ENCODE assay signal across 1 cellular context in genomic region chr2:21097331-21097730, GRCh38.
TF ChIP-seq lines count a peak whose summit lies in the region.

No MANE protein-coding gene starts in this region.

TF ChIP-seq in liver, 16 proteins besides CTCF, POLR2A, EP300 and RAD21 (continued from another document):
- TF ChIP-seq EGR1 (IDR thresholded peaks at IDR 0.05; ENCODE audit: low read depth in 2 of 2), result peak; percentile 23 to 71
